ENCODE assay signal across 8 cellular contexts in genomic region chr15:92902723-92903587, GRCh38. TPM values are rescaled to one million over a fixed set of nuclear protein-coding genes. Genes with fewer than 3 reads are reported as not detected.
DNase-seq lines count a peak whose midpoint lies in the region; ATAC-seq, FAIRE-seq and TF ChIP-seq lines count a peak whose summit lies in the region.

No MANE protein-coding gene starts in this region.

- H3K36me3 ChIP-seq in keratinocyte (ENCODE audit: control insufficient read depth in 2 of 2, extremely low read depth in 1 of 2, insufficient read depth in 2 of 2, low read length in 2 of 2): no peaks in the 10 kb centered on the region

- H3K79me2 ChIP-seq in keratinocyte (ENCODE audit: control insufficient read depth, insufficient read depth, low read length): peaks cover 84% of the 10 kb centered on the region

- peaks cover 38% of the 10 kb centered on the region for H3K4me1 Mint-ChIP-seq in activated T-helper 17 cell treated with anti-CD3 and anti-CD28 coated beads, Interleukin-2, amount 50 U/mL, for 72 hours

- H3K9me1 ChIP-seq in keratinocyte (ENCODE audit: control insufficient read depth, extremely low read depth, insufficient read depth, low read length): no peaks in the 10 kb centered on the region

- peak overlapping the region; percentile 100 for H3K9ac ChIP-seq in keratinocyte (ENCODE audit: control insufficient read depth, extremely low read depth, insufficient read depth, low read length)

- H3K27ac ChIP-seq in HL-60 (replicated peaks) (peak overlapping the region; percentile 99), keratinocyte (ENCODE audit: control insufficient read depth, insufficient read depth, low read length) (peak overlapping the region; percentile 100), temporal lobe (ENCODE audit: low read depth, low read length) (peak overlapping the region; percentile 98)

- dilution Hi-C loops in keratinocyte (cut with MboI; ENCODE audit: extremely low pct_ligation_motif_present, low sequenced_read_pairs): loop anchor here (25.0 kb wide), 1 partner anchor 91 kb away; no protein-coding TSS in a partner anchor

- ATAC-seq in activated T-helper 17 cell treated with anti-CD3 and anti-CD28 coated beads, Interleukin-2, amount 50 U/mL, for 72 hours (replicated peaks): no peak
- no peak for ATAC-seq in HG03097 (IDR thresholded peaks at IDR 0.05; ENCODE audit: low FRiP score, unreplicated experiment)

- no peaks in the 10 kb centered on the region for H3K27me3 ChIP-seq in HL-60 (ENCODE audit: insufficient read depth, poor library complexity, severe bottlenecking)
- no peaks in the 10 kb centered on the region for H3K27me3 ChIP-seq in keratinocyte (ENCODE audit: control insufficient read depth, extremely low read depth, insufficient read depth, low read length)

- no peak for FAIRE-seq in keratinocyte (lab: Jason Lieb, UNC)

- no peaks in the 10 kb centered on the region for H3K9me3 ChIP-seq in keratinocyte (ENCODE audit: control insufficient read depth, low read depth, low read length)

- H3K27ac Mint-ChIP-seq in activated T-helper 17 cell treated with anti-CD3 and anti-CD28 coated beads, Interleukin-2, amount 50 U/mL, for 72 hours: peak overlapping the region; percentile 99

- TF ChIP-seq CTCF in AG10803 (conservative IDR thresholded peaks at IDR 0.05; ENCODE audit: low read length) (no peak), HL-60 (IDR thresholded peaks at IDR 0.05; ENCODE audit: insufficient read depth, low read length) (no peak), keratinocyte (optimal IDR thresholded peaks at IDR 0.05 in 1 of 3, IDR thresholded peaks at IDR 0.05 in 1 of 3, conservative IDR thresholded peaks at IDR 0.05 in 1 of 3; ENCODE audit: extremely low read depth in 1 of 3, insufficient read depth in 2 of 3, low read length in 3 of 3) (no peak)

- H3K27me3 Mint-ChIP-seq in activated T-helper 17 cell treated with anti-CD3 and anti-CD28 coated beads, Interleukin-2, amount 50 U/mL, for 72 hours: no peaks in the 10 kb centered on the region

- DNase-seq in AG10803 (ENCODE audit: low read depth): no peak
- no peak for DNase-seq in HL-60 (ENCODE audit: low read depth in 1 of 2, low spot score in 1 of 2)
- DNase-seq in keratinocyte (ENCODE audit: low read depth, low spot score): no peak
- no peak for DNase-seq in GM19238 (ENCODE audit: insufficient read length, low spot score)
- no peak for DNase-seq in iPS-NIHi11 (ENCODE audit: low spot score)

- H4K20me1 ChIP-seq in keratinocyte (ENCODE audit: control insufficient read depth, extremely low read depth, insufficient read depth, low read length): no peaks in the 10 kb centered on the region

- H2AFZ ChIP-seq in keratinocyte (ENCODE audit: control insufficient read depth, low read length): no peak overlapping the region

- H3K9me3 Mint-ChIP-seq in activated T-helper 17 cell treated with anti-CD3 and anti-CD28 coated beads, Interleukin-2, amount 50 U/mL, for 72 hours: peaks cover 5% of the 10 kb centered on the region

- peaks cover 27% of the 10 kb centered on the region for H3K4me1 ChIP-seq in keratinocyte (ENCODE audit: control insufficient read depth, extremely low read depth, insufficient read depth, low read length)

- peak overlapping the region; percentile 98 for H3K4me2 ChIP-seq in keratinocyte (ENCODE audit: control insufficient read depth, extremely low read depth, insufficient read depth, low read depth, low read length)

- H3K4me3 ChIP-seq in AG10803 (ENCODE audit: low read length): peak overlapping the region; percentile 72
- peak overlapping the region; percentile 44 for H3K4me3 ChIP-seq in HL-60 (replicated peaks; ENCODE audit: insufficient read depth, low read length)
- H3K4me3 ChIP-seq in keratinocyte (ENCODE audit: control insufficient read depth in 2 of 3, extremely low read depth in 1 of 3, insufficient read depth in 2 of 3, low read depth in 1 of 3, low read length in 3 of 3): peak overlapping the region; percentile 61 to 96 (median 96)

- peaks cover 98% of the 10 kb centered on the region for H3K36me3 Mint-ChIP-seq in activated T-helper 17 cell treated with anti-CD3 and anti-CD28 coated beads, Interleukin-2, amount 50 U/mL, for 72 hours (ENCODE audit: low read depth)

- peak overlapping the region; percentile 94 for H3K4me3 Mint-ChIP-seq in activated T-helper 17 cell treated with anti-CD3 and anti-CD28 coated beads, Interleukin-2, amount 50 U/mL, for 72 hours

RNA-seq across cellular contexts. Expression of gene CHD2, which starts 2.8 kb away (rescaled TPM):
- total RNA-seq in activated T-helper 17 cell treated with anti-CD3 and anti-CD28 coated beads, Interleukin-2, amount 50 U/mL, for 72 hours: 100 to 1,000 TPM; 159 to 357 TPM
- 35.3 to 62.0 TPM (median 50.8 TPM) in 3 replicates for polyA plus RNA-seq in keratinocyte
- polyA plus RNA-seq in keratinocyte (2011; ENCODE audit: low read depth): 361 TPM
- 35.2 and 40.9 TPM in 2 replicates for polyA plus RNA-seq in keratinocyte (2011; cell fraction: cytosol; rRNA removed)
- 193 and 213 TPM in 2 replicates for polyA plus RNA-seq in keratinocyte (2011; cell fraction: nucleus; rRNA removed)
- polyA plus RNA-seq in keratinocyte (2012; ENCODE audit: low replicate concordance): 30.4 and 63.0 TPM in 2 replicates
- polyA minus RNA-seq in keratinocyte: 64.5 to 125 TPM (median 70.1 TPM) in 3 replicates
- polyA minus RNA-seq in keratinocyte (2011; cell fraction: cytosol; rRNA and poly(A)+ RNA removed): 31.3 TPM
- 143 and 290 TPM in 2 replicates for polyA minus RNA-seq in keratinocyte (2011; cell fraction: nucleus; rRNA and poly(A)+ RNA removed)
- total RNA-seq in temporal lobe: 93.4 TPM

Comparison
In these comparisons a context has a peak if more than half of its experiments do, and no peak if none do; other contexts are left out.
1. H3K4me3 ChIP-seq: peak in every context shown above with its lines; median percentile 96 in keratinocyte; 72 in AG10803; 44 in HL-60.